ENCODE assay signal across 11 cellular contexts in the genomic region with DNA sequence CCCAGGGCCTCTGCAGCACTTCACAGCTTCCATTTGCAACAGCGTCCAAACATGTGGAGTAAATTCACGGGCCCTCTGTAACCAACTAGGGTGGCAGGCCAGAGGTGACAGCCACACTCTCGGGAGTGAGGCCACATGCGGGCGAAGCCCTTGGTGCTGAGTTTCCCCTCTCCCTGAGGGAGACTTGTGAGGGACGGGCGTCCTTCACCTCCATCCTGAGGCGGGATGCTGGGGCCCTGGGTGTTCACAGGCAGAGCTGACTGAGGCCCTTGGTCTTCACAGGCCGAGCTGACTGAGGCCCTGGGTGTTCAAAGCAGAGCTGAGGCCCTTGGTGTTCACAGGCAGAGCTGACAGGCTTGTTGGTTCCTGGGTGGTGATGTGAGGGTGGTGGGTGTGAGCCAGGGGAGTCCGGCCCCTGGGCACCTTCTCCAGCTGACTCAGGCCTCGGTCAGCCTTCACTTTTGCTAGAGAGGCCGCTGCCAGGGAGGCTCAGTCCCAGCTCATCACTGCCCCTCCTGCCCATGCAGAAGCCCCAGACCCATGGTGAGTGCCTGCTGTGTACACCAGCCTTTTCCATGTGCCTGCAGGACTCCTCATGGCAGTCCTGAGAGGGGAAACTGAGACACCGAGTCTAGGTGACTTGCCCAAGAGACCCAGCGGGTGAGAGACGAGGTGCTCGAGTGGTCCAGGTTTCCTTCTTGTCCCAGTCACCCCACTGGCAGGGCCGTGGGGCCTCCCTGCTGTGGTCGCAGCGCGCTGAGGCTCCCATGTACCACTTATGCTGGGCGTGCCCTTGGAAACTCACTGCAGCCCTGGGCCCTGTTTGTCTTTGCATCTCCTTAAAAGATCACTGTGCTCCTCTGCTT. TPM values are rescaled to one million over a fixed set of nuclear protein-coding genes. Genes with fewer than 3 reads are reported as not detected.
A peak's percentile ranks its signal among the peaks of the same experiment; 100 is the strongest.
DNase-seq lines count a peak whose midpoint lies in the region; ATAC-seq, FAIRE-seq and TF ChIP-seq lines count a peak whose summit lies in the region.
"Had no signal": no experiment of that assay in that cellular context is flagged by ENCODE, and none has a peak within 500 bp of the region (broad histone marks: within the 10 kb centered on the region; RNA-seq: fewer than 3 reads in every experiment).

No MANE protein-coding gene starts in this region.

- TF ChIP-seq POLR2A in GM12878 (IDR thresholded peaks at IDR 0.05; ENCODE audit: low read depth, low read length) = no peak

- H3K4me3 Mint-ChIP-seq in activated CD4-positive, alpha-beta T cell treated with anti-CD3 and anti-CD28 coated beads, Interleukin-2, amount 10 ng/mL, durations not matched to agents 7 days and 5 days = no peak overlapping the region
- H3K4me3 Mint-ChIP-seq: brain had no signal

- intact Hi-C loops in GM12878 (cut with micrococcal nuclease; ENCODE audit: unreplicated experiment) = no loop called here

- no peaks in the 10 kb centered on the region for H3K9me3 Mint-ChIP-seq in activated CD4-positive, alpha-beta T cell treated with anti-CD3 and anti-CD28 coated beads, Interleukin-2, amount 10 ng/mL, durations not matched to agents 7 days and 5 days
- H3K9me3 Mint-ChIP-seq: brain had no signal

- no peaks in the 10 kb centered on the region for H3K27me3 Mint-ChIP-seq in activated CD4-positive, alpha-beta T cell treated with anti-CD3 and anti-CD28 coated beads, Interleukin-2, amount 10 ng/mL, durations not matched to agents 7 days and 5 days
- H3K27me3 Mint-ChIP-seq: brain had no signal

- TF ChIP-seq RAD21 in GM12878 (IDR thresholded peaks at IDR 0.05; ENCODE audit: insufficient read depth, low read depth, low read length) = no peak

- CTCF ChIA-PET in activated CD4-positive, alpha-beta T cell treated with anti-CD3 and anti-CD28 coated beads, Interleukin-2, amount 10 ng/mL, durations not matched to agents 7 days and 5 days (lab: Charles Lee) = interaction anchor here (0.9 to 2.3 kb wide), 6 partner anchors 8 to 53 kb away, joined by 3 to 8 read pairs (median 4); a partner anchor contains a TSS
- CTCF ChIA-PET in GM12878 (lab: Yijun Ruan, JAX) = interaction anchor here (0.5 to 2.6 kb wide), 11 partner anchors 8 to 1667 kb away, joined by 3 to 17 read pairs (median 4); a partner anchor contains a TSS

- POLR2A ChIA-PET in activated CD4-positive, alpha-beta T cell treated with anti-CD3 and anti-CD28 coated beads, Interleukin-2, amount 10 ng/mL, durations not matched to agents 7 days and 5 days (lab: Charles Lee) = no interaction called here
- POLR2A ChIA-PET in GM12878 (lab: Charles Lee) = interaction anchor here (0.8 to 1.3 kb wide), 4 partner anchors 9 to 98 kb away, joined by 3 to 5 read pairs (median 4); a partner anchor contains a TSS

- H2AFZ ChIP-seq in GM12878 (ENCODE audit: control insufficient read depth, low read depth, low read length) = no peak overlapping the region

- no peaks in the 10 kb centered on the region for H3K9me3 ChIP-seq in GM12878 (replicated peaks; ENCODE audit: control insufficient read depth, insufficient read depth, low read length)
- no peaks in the 10 kb centered on the region for H3K9me3 ChIP-seq in lung (ENCODE audit: control insufficient read depth in 2 of 2, insufficient read depth in 1 of 2, low read length in 1 of 2)
- no peaks in the 10 kb centered on the region for H3K9me3 ChIP-seq in thoracic aorta
- H3K9me3 ChIP-seq: neutrophil had no signal

- peaks cover 15% of the 10 kb centered on the region for H3K4me1 ChIP-seq in GM12878 (ENCODE audit: control insufficient read depth, insufficient read depth, low read length)
- H3K4me1 ChIP-seq in lung (ENCODE audit: control insufficient read depth in 2 of 2, insufficient read depth in 2 of 2, low read length in 2 of 2) = peaks cover 15 to 62% of the 10 kb centered on the region in 2 donors
- peaks cover 47 to 90% of the 10 kb centered on the region in 2 donors for H3K4me1 ChIP-seq in thoracic aorta (ENCODE audit: control insufficient read depth in 1 of 2, low read depth in 2 of 2)

- DNase-seq in activated CD4-positive, alpha-beta T cell treated with anti-CD3 and anti-CD28 coated beads, Interleukin-2, amount 10 ng/mL, durations not matched to agents 7 days and 5 days = no peak
- DNase-seq in activated CD4-positive, alpha-beta T cell treated with anti-CD3 and anti-CD28 coated beads for 4 hours = no peak
- DNase-seq in GM12878 (ENCODE audit: low read depth, low spot score) = no peak
- DNase-seq in lung (ENCODE audit: low spot score) = no peak
- DNase-seq in thoracic aorta (ENCODE audit: low spot score) = no peak
- no peak for DNase-seq in HPDE6-E6E7 (ENCODE audit: extremely low spot score)
- no peak for DNase-seq in ACHN
- DNase-seq: activated T-cell treated with anti-CD3 and anti-CD28 coated beads, Interleukin-2, amount 50 U/mL, for 1 hour had no signal

- H3K36me3 Mint-ChIP-seq in activated CD4-positive, alpha-beta T cell treated with anti-CD3 and anti-CD28 coated beads, Interleukin-2, amount 10 ng/mL, durations not matched to agents 7 days and 5 days (ENCODE audit: low read depth) = no peaks in the 10 kb centered on the region

- SMC1A ChIA-PET in GM12878 (lab: Charles Lee; ENCODE audit: uncharacterized antibody, unreplicated experiment) = interaction anchor here (0.6 to 2.2 kb wide), 11 partner anchors 8 to 1526 kb away, joined by 3 to 15 read pairs (median 4); a partner anchor contains a TSS

- H3K27me3 ChIP-seq in GM12878 (replicated peaks in 1 of 2; ENCODE audit: control insufficient read depth in 2 of 2, insufficient read depth in 2 of 2, low read length in 1 of 2) (no peaks in the 10 kb centered on the region; a peak in 1 of 4 replicates), lung (ENCODE audit: control insufficient read depth, insufficient read depth) (no peaks in the 10 kb centered on the region), thoracic aorta (replicated peaks; ENCODE audit: insufficient read depth) (no peaks in the 10 kb centered on the region)

- no peak overlapping the region for H3K9ac ChIP-seq in GM12878 (ENCODE audit: control insufficient read depth, insufficient read depth, low read length)

- FAIRE-seq in GM12878 (lab: Jason Lieb, UNC) = no peak

- no peak for TF ChIP-seq CTCF in GM12878 (IDR thresholded peaks at IDR 0.05 in 2 of 3, conservative IDR thresholded peaks at IDR 0.05 in 1 of 3; ENCODE audit: control insufficient read depth in 2 of 3, extremely low read depth in 1 of 3, insufficient read depth in 1 of 3, low read depth in 3 of 3, low read length in 3 of 3)
- no peak for TF ChIP-seq CTCF in lung (IDR thresholded peaks at IDR 0.05; ENCODE audit: control extremely low read depth, extremely low read depth)
- no peak for TF ChIP-seq CTCF in thoracic aorta (IDR thresholded peaks at IDR 0.05)

- H3K79me2 ChIP-seq in GM12878 (ENCODE audit: control insufficient read depth, insufficient read depth, low read length) = no peaks in the 10 kb centered on the region

- no peak overlapping the region for H3K27ac ChIP-seq in GM12878 (ENCODE audit: control insufficient read depth, insufficient read depth)
- peak overlapping the region; percentile 34 to 81 for H3K27ac ChIP-seq in lung (ENCODE audit: low read depth in 1 of 2, low read length in 1 of 2)
- H3K27ac ChIP-seq in thoracic aorta = peak overlapping the region; percentile 11 to 15
- H3K27ac ChIP-seq: neutrophil had no signal

- H3K4me3 ChIP-seq in GM12878 (no peak overlapping the region), lung (no peak overlapping the region), thoracic aorta (no peak overlapping the region)

- H3K36me3 ChIP-seq in GM12878 (ENCODE audit: control insufficient read depth in 2 of 2, insufficient read depth in 2 of 2, low read length in 1 of 2) (no peaks in the 10 kb centered on the region), lung (ENCODE audit: control insufficient read depth in 2 of 2, insufficient read depth in 2 of 2, low read length in 2 of 2) (peaks cover 0 to 13% of the 10 kb centered on the region in 2 donors), thoracic aorta (no peaks in the 10 kb centered on the region)
- H3K36me3 ChIP-seq: neutrophil had no signal

- TF ChIP-seq EP300 in GM12878 (IDR thresholded peaks at IDR 0.05; ENCODE audit: borderline replicate concordance in 1 of 2, control insufficient read depth in 1 of 2, low read depth in 2 of 2, low read length in 2 of 2) = no peak

- 65% methylated on average over 21 of the region's 21 CpGs for WGBS in GM12878 (ENCODE audit: insufficient coverage, insufficient replicate concordance, low lambda C conversion rate, missing lambda C conversion rate)
- WGBS in lung, 2 donors = 61% methylated on average over 21 of the region's 21 CpGs

- peak overlapping the region; percentile 14 for H3K27ac Mint-ChIP-seq in activated CD4-positive, alpha-beta T cell treated with anti-CD3 and anti-CD28 coated beads, Interleukin-2, amount 10 ng/mL, durations not matched to agents 7 days and 5 days

- peaks cover 12% of the 10 kb centered on the region for H3K4me1 Mint-ChIP-seq in activated CD4-positive, alpha-beta T cell treated with anti-CD3 and anti-CD28 coated beads, Interleukin-2, amount 10 ng/mL, durations not matched to agents 7 days and 5 days

- peak overlapping the region; percentile 57; the same call in 1 of the 2 replicates for H3K4me2 ChIP-seq in GM12878 (ENCODE audit: control insufficient read depth, insufficient read depth)

- peak; percentile 8 for ATAC-seq in GM12878
- ATAC-seq in lung (ENCODE audit: insufficient read depth, low FRiP score) = no peak
- no peak for ATAC-seq in thoracic aorta (ENCODE audit: insufficient number of reproducible peaks, low FRiP score, low read depth)
- ATAC-seq in HG03135 (IDR thresholded peaks at IDR 0.05; ENCODE audit: unreplicated experiment) = no peak

- H4K20me1 ChIP-seq in GM12878 (ENCODE audit: control insufficient read depth, insufficient read depth) = peaks cover 8% of the 10 kb centered on the region

- RAD21 ChIA-PET in GM12878 (lab: Charles Lee; ENCODE audit: unreplicated experiment) = interaction anchor here (0.7 to 2.1 kb wide), 7 partner anchors 11 to 280 kb away, joined by 3 to 10 read pairs (median 5); no protein-coding TSS in a partner anchor

- no TSS peak for BruUV-seq in GM12878 (replicated peaks; lab: Mats Ljungman, UMichigan)

- in situ Hi-C loops in GM12878 (cut with MboI) = no loop called here
- in situ Hi-C loops in ACHN (cut with HindIII; ENCODE audit: low pct_ligation_motif_present, low pct_unique_long_range_greater_than_20kb, low sequenced_read_pairs) = no loop called here

RNA-seq across cellular contexts. Expression of a gene that starts 8.5 kb away (rescaled TPM):
- 1 to 10 TPM; 1.7 to 2.1 TPM for total RNA-seq in activated CD4-positive, alpha-beta T cell treated with anti-CD3 and anti-CD28 coated beads, Interleukin-2, amount 10 ng/mL, durations not matched to agents 7 days and 5 days
- total RNA-seq in GM12878 (2013; cell fraction: nucleolus; rRNA removed) = 5.3 TPM in 2 replicates
- total RNA-seq in GM12878 (2014; rRNA removed) (1.4 and 1.9 TPM in 2 replicates), GM12878 (2014; rRNA removed; fragmentation: Illumina TruSeq; extraction: Trizol) (0.46 and 0.54 TPM in 2 replicates), GM12878 (2021) (4.1 and 4.6 TPM in 2 replicates), lung (10 to 100 TPM; 28.6 to 76.0 TPM), thoracic aorta (100 to 1,000 TPM in 1 of 2 donors, 10 to 100 TPM in 1; 77.9 to 131 TPM)
- 2.0 TPM for polyA plus RNA-seq in GM12878 (2011; ENCODE audit: low read depth)
- polyA plus RNA-seq in GM12878 (2011; rRNA removed) (0.65 and 3.3 TPM in 2 replicates), GM12878 (2014; fragmentation: Illumina TruSeq; extraction: Trizol) (0.33 and 1.0 TPM in 2 replicates), GM12878 (2014; fragmentation: Nextera tagmentation; extraction: Ambion mirVana) (under 1 TPM; 0.31 to 0.37 TPM), GM12878 (2014; rRNA removed) (2.1 and 2.9 TPM in 2 replicates), GM12878 (2016; fragmentation: Nextera tagmentation; extraction: Ambion mirVana) (1 to 10 TPM; 3.5 to 4.7 TPM), lung (10 to 100 TPM; 26.5 to 31.7 TPM)
- polyA plus RNA-seq in GM12878 (2011; cell fraction: cytosol; rRNA removed) = 4.1 and 5.2 TPM in 2 replicates
- 20.4 and 24.6 TPM in 2 replicates for polyA plus RNA-seq in GM12878 (2011; cell fraction: nucleus; rRNA removed)
- 2.8 and 3.4 TPM in 2 replicates for polyA plus RNA-seq in GM12878 (2012)
- 2.9 and 10.5 TPM in 2 replicates for polyA minus RNA-seq in GM12878 (2011; rRNA and poly(A)+ RNA removed)
- 2.1 and 3.0 TPM in 2 replicates for polyA minus RNA-seq in GM12878 (2011; cell fraction: cytosol; rRNA and poly(A)+ RNA removed)
- 2.1 and 3.3 TPM in 2 replicates for polyA minus RNA-seq in GM12878 (2011; cell fraction: nucleus; rRNA and poly(A)+ RNA removed)

Comparison
In these comparisons a context has a peak if more than half of its experiments do, and no peak if none do; other contexts are left out.
1. RNA of a gene that starts 8.5 kb away (total RNA-seq): 77.9 to 131 TPM in thoracic aorta and 28.6 to 76.0 TPM in lung; 1.7 to 2.1 TPM in activated CD4-positive, alpha-beta T cell treated with anti-CD3 and anti-CD28 coated beads, Interleukin-2, amount 10 ng/mL, durations not matched to agents 7 days and 5 days and 0.46 to 5.3 TPM in GM12878; every median in the first group is over 4 times any median in the second.